ENCODE assay signal across 1 cellular context in genomic region chr11:108237058-108237481, GRCh38.
TF ChIP-seq lines count a peak whose summit lies in the region.

No MANE protein-coding gene starts in this region.

TF ChIP-seq in K562, 482 proteins besides CTCF, POLR2A, EP300 and RAD21 (continued from another document):
- TF ChIP-seq RREB1 (CRISPR knock-in tag; IDR thresholded peaks at IDR 0.05) (no peak), ZNF316 (IDR thresholded peaks at IDR 0.05) (peak; percentile 81), ELF2 (CRISPR knock-in tag; IDR thresholded peaks at IDR 0.05) (no peak), THRA (IDR thresholded peaks at IDR 0.05) (no peak), MAFF (IDR thresholded peaks at IDR 0.05; ENCODE audit: low read length) (peak; percentile 27; the same call in 1 of the 2 replicates), ZNF449 (CRISPR knock-in tag; IDR thresholded peaks at IDR 0.05) (no peak), SMAD1 (IDR thresholded peaks at IDR 0.05; ENCODE audit: low read depth, low read length, partially characterized antibody) (no peak), PRMT5 (CRISPR knock-in tag; IDR thresholded peaks at IDR 0.05) (no peak), TFAP4 (CRISPR knock-in tag; IDR thresholded peaks at IDR 0.05; ENCODE audit: borderline replicate concordance) (no peak), TEAD1 (CRISPR knock-in tag; IDR thresholded peaks at IDR 0.05) (no peak), EZH2 (IDR thresholded peaks at IDR 0.05; ENCODE audit: borderline replicate concordance, low read depth, low read length) (no peak), SUPT5H (IDR thresholded peaks at IDR 0.05) (no peak), ZNF133 (CRISPR knock-in tag; IDR thresholded peaks at IDR 0.05) (no peak), ZNF740 (CRISPR knock-in tag; IDR thresholded peaks at IDR 0.05) (no peak), ZNF740 (tag; IDR thresholded peaks at IDR 0.05) (no peak), ZNF280B (CRISPR knock-in tag; IDR thresholded peaks at IDR 0.05) (no peak), HDAC8 (tag; IDR thresholded peaks at IDR 0.05) (no peak), C11orf30 (IDR thresholded peaks at IDR 0.05; ENCODE audit: low read depth) (peak; percentile 55), SAFB (IDR thresholded peaks at IDR 0.05; ENCODE audit: borderline replicate concordance, low read depth, low read length) (no peak)
